Comparison of ENCODE assay signal across 1 cellular context in genomic region chr10:3511483-3511882, GRCh38.
A peak's percentile ranks its signal among the peaks of the same experiment; 100 is the strongest.
TF ChIP-seq lines count a peak whose summit lies in the region.

No MANE protein-coding gene starts in this region.

TF ChIP-seq in GM23338, 12 proteins besides CTCF, POLR2A, EP300 and RAD21:
- TF ChIP-seq ZNF462 (CRISPR knock-in tag; IDR thresholded peaks at IDR 0.05) (no peak), REST (IDR thresholded peaks at IDR 0.05; ENCODE audit: unreplicated experiment) (peak; percentile 28), EZH2phosphoT487 (IDR thresholded peaks at IDR 0.05; ENCODE audit: unreplicated experiment) (no peak), CREB1 (CRISPR knock-in tag; IDR thresholded peaks at IDR 0.05; ENCODE audit: low read depth) (no peak), ETS1 (IDR thresholded peaks at IDR 0.05) (no peak), ZNF114 (CRISPR knock-in tag; IDR thresholded peaks at IDR 0.05) (no peak)
